In the genomic region with DNA sequence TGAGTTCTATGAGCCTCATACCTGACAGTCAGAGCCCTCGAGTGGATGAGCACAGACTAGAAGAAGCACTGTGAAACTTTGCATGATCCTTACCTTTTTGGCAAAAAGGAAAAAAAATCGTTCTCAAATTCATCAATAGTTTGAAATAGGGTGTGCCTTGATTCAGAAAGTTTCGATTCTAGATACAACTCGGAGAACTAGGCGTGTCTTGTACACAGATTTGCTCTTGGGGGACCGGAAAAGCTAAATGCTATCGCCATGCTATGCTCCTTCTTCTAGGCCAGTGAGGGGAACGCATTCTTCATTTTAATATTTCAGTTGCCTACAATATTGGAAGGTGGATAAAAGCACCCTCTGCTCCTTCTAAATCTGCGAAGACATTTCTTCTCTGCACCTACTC, we compare ENCODE assay signal across 16 cellular contexts. TPM values are rescaled to one million over a fixed set of nuclear protein-coding genes. Genes with fewer than 3 reads are reported as not detected.
"Had no signal": no experiment of that assay in that cellular context is flagged by ENCODE, and none has a peak within 500 bp of the region (broad histone marks: within the 10 kb centered on the region; RNA-seq: fewer than 3 reads in every experiment).

No MANE protein-coding gene starts in this region.

- H3K4me3 ChIP-seq: body of pancreas, left ventricle myocardium inferior, ovary, stomach had no signal

- DNase-seq: activated CD4-positive, alpha-beta T cell treated with anti-CD3 and anti-CD28 coated beads, Interleukin-2, amount 50 U/mL, for 48 hours; activated CD4-positive, CD25-positive, alpha-beta regulatory T cell; amniotic stem cell; body of pancreas; central memory CD4-positive, alpha-beta T cell; cortex of kidney; kidney; left ventricle myocardium inferior; mesenchymal stem cell; ovary; stimulated activated CD4-positive, alpha-beta T cell treated with anti-CD3 and anti-CD28 coated beads, Interleukin-12 subunit alpha, Interleukin-12 subunit beta, amount 100 ng/mL, for 4 hours; stomach; T-cell had no signal

- H3K27ac ChIP-seq: body of pancreas, left ventricle myocardium inferior, ovary, stomach had no signal

- H3K27ac Mint-ChIP-seq: activated naive CD4-positive, alpha-beta T cell treated with anti-CD3 and anti-CD28 coated beads, Interleukin-2, amount 50 U/mL, for 24 hours; T-cell had no signal

- H3K27me3 ChIP-seq: body of pancreas, ovary, stomach had no signal

- H3K9me3 ChIP-seq: body of pancreas, left ventricle myocardium inferior, ovary, stomach had no signal

- ATAC-seq: body of pancreas, T-cell had no signal

- H3K4me3 Mint-ChIP-seq: activated naive CD4-positive, alpha-beta T cell treated with anti-CD3 and anti-CD28 coated beads, Interleukin-2, amount 50 U/mL, for 24 hours; T-cell had no signal

- H3K36me3 Mint-ChIP-seq: activated naive CD4-positive, alpha-beta T cell treated with anti-CD3 and anti-CD28 coated beads, Interleukin-2, amount 50 U/mL, for 24 hours; T-cell had no signal

- H3K4me1 Mint-ChIP-seq: activated naive CD4-positive, alpha-beta T cell treated with anti-CD3 and anti-CD28 coated beads, Interleukin-2, amount 50 U/mL, for 24 hours had no signal

- H3K4me1 ChIP-seq: body of pancreas, stomach had no signal

- H3K9me3 Mint-ChIP-seq: activated naive CD4-positive, alpha-beta T cell treated with anti-CD3 and anti-CD28 coated beads, Interleukin-2, amount 50 U/mL, for 24 hours; T-cell had no signal

- H3K36me3 ChIP-seq: left ventricle myocardium inferior, ovary, stomach had no signal

RNA-seq across cellular contexts. Expression of gene CD86, which starts 25.0 kb away (rescaled TPM):
- total RNA-seq: epithelial cell of proximal tubule had no signal
- polyA plus RNA-seq: neural cell had no signal

RNA-seq across cellular contexts. Expression of gene ILDR1, which starts 58.1 kb away (rescaled TPM):
- polyA plus RNA-seq: neural cell had no signal
